13 cellular contexts compared by ENCODE assay signal in genomic region chr3:52355526-52355925, GRCh38.
"Had no signal": no experiment of that assay in that cellular context is flagged by ENCODE, and none has a peak within 500 bp of the region (broad histone marks: within the 10 kb centered on the region; RNA-seq: fewer than 3 reads in every experiment).

No MANE protein-coding gene starts in this region.

- H3K9me3 ChIP-seq: heart right ventricle, left lung had no signal

- H3K4me3 ChIP-seq: heart right ventricle, left lung had no signal

- H3K27ac Mint-ChIP-seq: nephron progenitor cell had no signal

- H3K27ac ChIP-seq: heart right ventricle, left lung had no signal

- DNase-seq: effector memory CD4-positive, alpha-beta T cell; heart right ventricle; hypothalamus; mesendoderm; naive thymus-derived CD4-positive, alpha-beta T cell; nephron progenitor cell; stimulated activated CD4-positive, alpha-beta T cell treated with anti-CD3 and anti-CD28 coated beads, Interleukin-12 subunit alpha, Interleukin-12 subunit beta, amount 100 ng/mL, for 4 hours; stimulated activated naive CD4-positive, alpha-beta T cell treated with Interleukin-2 at 50 U/mL for 16 hours; trophoblast cell had no signal

- H3K9me3 Mint-ChIP-seq: central memory CD8-positive, alpha-beta T cell; naive thymus-derived CD4-positive, alpha-beta T cell; nephron progenitor cell had no signal

- H3K27me3 ChIP-seq: heart right ventricle, left lung had no signal

- ATAC-seq: esophagus mucosa; heart right ventricle; left lung; naive thymus-derived CD4-positive, alpha-beta T cell; sciatic nerve had no signal

- H3K4me1 ChIP-seq: heart right ventricle, left lung had no signal
